ENCODE assay signal across 17 cellular contexts in genomic region chr6:30654798-30655742, GRCh38. TPM values are rescaled to one million over a fixed set of nuclear protein-coding genes. Genes with fewer than 3 reads are reported as not detected.
DNase-seq lines count a peak whose midpoint lies in the region; ATAC-seq, FAIRE-seq and TF ChIP-seq lines count a peak whose summit lies in the region.
"Had no signal": no experiment of that assay in that cellular context is flagged by ENCODE, and none has a peak within 500 bp of the region (broad histone marks: within the 10 kb centered on the region; RNA-seq: fewer than 3 reads in every experiment).

No MANE protein-coding gene starts in this region.

- H3K9me3 Mint-ChIP-seq in CD14-positive monocyte: no peaks in the 10 kb centered on the region
- no peaks in the 10 kb centered on the region for H3K9me3 Mint-ChIP-seq in CD8-positive, alpha-beta memory T cell
- H3K9me3 Mint-ChIP-seq in memory B cell: no peaks in the 10 kb centered on the region
- no peaks in the 10 kb centered on the region for H3K9me3 Mint-ChIP-seq in H9

- H2AK5ac ChIP-seq in H9 (ENCODE audit: insufficient read length, low read length): no peak overlapping the region

- H3K79me1 ChIP-seq in H9 (ENCODE audit: insufficient read depth, low read depth, low read length, poor library complexity, severe bottlenecking): no peaks in the 10 kb centered on the region

- H3K4me1 Mint-ChIP-seq in CD14-positive monocyte: peaks cover 17% of the 10 kb centered on the region
- H3K4me1 Mint-ChIP-seq in CD8-positive, alpha-beta memory T cell: peaks cover 0 to 3% (median 2%) of the 10 kb centered on the region in 3 donors
- H3K4me1 Mint-ChIP-seq in memory B cell: peaks cover 5% of the 10 kb centered on the region
- no peaks in the 10 kb centered on the region for H3K4me1 Mint-ChIP-seq in H9

- no peak overlapping the region for H2AFZ ChIP-seq in K562 (ENCODE audit: low read depth, low read length)
- H2AFZ ChIP-seq in H9 (ENCODE audit: low read length): no peak overlapping the region

- whole genome bisulfite sequencing in K562 (ENCODE audit: insufficient coverage, low coverage, missing lambda C conversion rate): 90% methylated on average over 19 of the region's 19 CpGs
- no CpG with 5 or more reads among the region's 19 CpGs for WGBS in H9 (ENCODE audit: extremely low coverage, insufficient read length, low lambda C conversion rate)

- H4K5ac ChIP-seq in H9 (ENCODE audit: insufficient read length, low read depth, low read length): no peak overlapping the region

- H4K20me1 ChIP-seq in K562 (replicated peaks; ENCODE audit: control insufficient read depth, insufficient read depth, low read length): no peaks in the 10 kb centered on the region
- no peaks in the 10 kb centered on the region for H4K20me1 ChIP-seq in H9 (ENCODE audit: control insufficient read depth, insufficient read depth, insufficient read length)

- FAIRE-seq in K562 (lab: Jason Lieb, UNC): no peak
- FAIRE-seq: H54 had no signal

- no peak overlapping the region for H3K56ac ChIP-seq in H9 (ENCODE audit: insufficient read length, low read depth, low read length)

- H3K4me1 ChIP-seq in CD8-positive, alpha-beta memory T cell (ENCODE audit: insufficient read depth, low read length): no peaks in the 10 kb centered on the region
- no peaks in the 10 kb centered on the region; a peak in 1 of 5 replicates for H3K4me1 ChIP-seq in K562 (replicated peaks in 1 of 2; ENCODE audit: control insufficient read depth in 2 of 2, insufficient read depth in 2 of 2, low read length in 2 of 2)
- no peaks in the 10 kb centered on the region for H3K4me1 ChIP-seq in H9 (ENCODE audit: insufficient read depth, low read length)
- H3K4me1 ChIP-seq: SJSA1 had no signal

- H3K4me2 ChIP-seq in K562 (ENCODE audit: insufficient read depth, low read length) (no peak overlapping the region), H9 (ENCODE audit: insufficient read depth, insufficient read length, low read length) (no peak overlapping the region)
- H3K4me2 ChIP-seq: BLaER1 treated with 17β-estradiol and CSF1 and Interleukin-3, amounts not matched to agents 10 nM and 100 nM had no signal

- no peak for TF ChIP-seq POLR2A in K562 (conservative IDR thresholded peaks at IDR 0.05)

- H2BK15ac ChIP-seq in H9 (ENCODE audit: low read depth, low read length): no peak overlapping the region

- no peak overlapping the region for H2BK5ac ChIP-seq in H9 (ENCODE audit: insufficient read length, low read length)

- H3K9me1 ChIP-seq in K562 (ENCODE audit: control insufficient read depth, insufficient read depth, low read length): no peaks in the 10 kb centered on the region

- no peak for TF ChIP-seq CTCF in CD14-positive monocyte (IDR thresholded peaks at IDR 0.05)
- TF ChIP-seq CTCF in K562 (IDR thresholded peaks at IDR 0.05 in 2 of 3, conservative IDR thresholded peaks at IDR 0.05 in 1 of 3; ENCODE audit: insufficient read depth in 2 of 3, low read depth in 1 of 3, low read length in 3 of 3): no peak
- TF ChIP-seq CTCF in H9 (conservative IDR thresholded peaks at IDR 0.05): no peak

- no peak overlapping the region for H4K91ac ChIP-seq in H9 (ENCODE audit: insufficient read length, low read depth, low read length)

- H3K36me3 Mint-ChIP-seq in CD14-positive monocyte (peaks cover 78 to 91% of the 10 kb centered on the region in 2 donors), memory B cell (peaks cover 39% of the 10 kb centered on the region), H9 (ENCODE audit: insufficient read depth in 1 of 3, low read depth in 3 of 3) (peaks cover 32 to 88% (median 72%) of the 10 kb centered on the region in 3 experiments; a peak in 6 of 7 replicates)
- H3K36me3 Mint-ChIP-seq in CD8-positive, alpha-beta memory T cell: peaks cover 8 to 90% (median 35%) of the 10 kb centered on the region in 3 donors

- no peak overlapping the region for H3K4me3 ChIP-seq in CD8-positive, alpha-beta memory T cell (ENCODE audit: low read length)
- H3K4me3 ChIP-seq in K562: no peak overlapping the region
- H3K4me3 ChIP-seq: BLaER1 treated with 17β-estradiol and CSF1 and Interleukin-3, amounts not matched to agents 10 nM and 100 nM; SJSA1 had no signal

- H3K4me3 Mint-ChIP-seq in CD14-positive monocyte (no peak overlapping the region), memory B cell (no peak overlapping the region), H9 (no peak overlapping the region; a peak in 1 of 5 replicates)
- peak overlapping the region in 1 of 7 donors; percentile 34 for H3K4me3 Mint-ChIP-seq in CD8-positive, alpha-beta memory T cell

- H3K36me3 ChIP-seq in CD8-positive, alpha-beta memory T cell (ENCODE audit: insufficient read depth, low read length): peaks cover 57% of the 10 kb centered on the region
- H3K36me3 ChIP-seq in K562 (ENCODE audit: control insufficient read depth, insufficient read depth, low read length): peaks cover 92% of the 10 kb centered on the region

- H3K9me3 ChIP-seq in CD8-positive, alpha-beta memory T cell (ENCODE audit: low read length): no peaks in the 10 kb centered on the region
- H3K9me3 ChIP-seq in K562 (replicated peaks; ENCODE audit: control insufficient read depth, insufficient read depth, low read depth, low read length): no peaks in the 10 kb centered on the region
- H3K9me3 ChIP-seq in H9 (ENCODE audit: control insufficient read depth, low read depth, low read length): no peaks in the 10 kb centered on the region
- H3K9me3 ChIP-seq: BLaER1 treated with 17β-estradiol and CSF1 and Interleukin-3, amounts not matched to agents 10 nM and 100 nM; SJSA1 had no signal

- BruUV-seq in K562 (replicated peaks; lab: Mats Ljungman, UMichigan): no TSS peak

- H2BK120ac ChIP-seq in H9 (ENCODE audit: low read depth, low read length, poor library complexity, severe bottlenecking): no peak overlapping the region

- H3K14ac ChIP-seq in H9 (ENCODE audit: insufficient read depth, low read length): no peak overlapping the region

- no peak for TF ChIP-seq RAD21 in K562 (CRISPR knock-in tag; conservative IDR thresholded peaks at IDR 0.05 in 1 of 2, IDR thresholded peaks at IDR 0.05 in 1 of 2)

- H2BK12ac ChIP-seq in H9 (ENCODE audit: insufficient read length, low read depth, low read length): no peak overlapping the region

- no peak overlapping the region for H3K18ac ChIP-seq in H9 (ENCODE audit: insufficient read length, low read depth, low read length)

- no peak overlapping the region for H3T11ph ChIP-seq in H9 (ENCODE audit: low read length)

- intact Hi-C loops in CD14-positive monocyte (cut with micrococcal nuclease): no loop called here
- intact Hi-C loops in K562 (cut with micrococcal nuclease): no loop called here

- no peak overlapping the region for H3K4ac ChIP-seq in H9 (ENCODE audit: low read depth, low read length)

- peak overlapping the region in 4 of 7 donors; percentile 6 to 58 (median 24) for H3K27ac Mint-ChIP-seq in CD14-positive monocyte
- H3K27ac Mint-ChIP-seq in CD8-positive, alpha-beta memory T cell: peak overlapping the region in 5 of 8 donors; percentile 14 to 88 (median 51)
- peak overlapping the region; percentile 35 for H3K27ac Mint-ChIP-seq in memory B cell
- H3K27ac Mint-ChIP-seq in H9: no peak overlapping the region; a peak in 1 of 7 replicates

- no peak for ATAC-seq in K562
- no peak for ATAC-seq in memory B cell (ENCODE audit: low read depth)

- CTCF ChIA-PET in CD8-positive, alpha-beta memory T cell (lab: Charles Lee): interaction anchor here (1.3 kb wide), 1 partner anchor 24 kb away, joined by 3 read pairs; no protein-coding TSS in a partner anchor
- CTCF ChIA-PET in K562 (lab: Yijun Ruan, JAX; ENCODE audit: low intra/inter-chr PET ratio): no interaction called here

- no peak overlapping the region for H3K27ac ChIP-seq in CD8-positive, alpha-beta memory T cell (ENCODE audit: low read depth, low read length)
- H3K27ac ChIP-seq in K562 (ENCODE audit: extremely low read depth, low read depth, low read length): no peak overlapping the region
- no peak overlapping the region for H3K27ac ChIP-seq in H9 (ENCODE audit: insufficient read length, low read depth, low read length)
- H3K27ac ChIP-seq: BLaER1 treated with 17β-estradiol and CSF1 and Interleukin-3, amounts not matched to agents 10 nM and 100 nM; SJSA1 had no signal

- POLR2A ChIA-PET in CD8-positive, alpha-beta memory T cell (lab: Charles Lee): no interaction called here
- POLR2A ChIA-PET in K562 (lab: Yijun Ruan, JAX): interaction anchor here (1.0 to 2.6 kb wide), 4 partner anchors 12 to 62 kb away, joined by 3 to 9 read pairs (median 4); partner anchors contain the start of genes MDC1 and NRM

- in situ Hi-C loops in K562 (cut with MboI): no loop called here

- H2BK20ac ChIP-seq in H9 (ENCODE audit: low read depth, low read length, poor library complexity, severe bottlenecking): no peak overlapping the region

- H3K9ac ChIP-seq in K562 (ENCODE audit: insufficient read depth in 1 of 2, low read depth in 2 of 2, low read length in 2 of 2) (no peak overlapping the region), H9 (ENCODE audit: extremely low read depth, insufficient read length, low read length) (no peak overlapping the region)

- no peaks in the 10 kb centered on the region for H3K23me2 ChIP-seq in H9 (ENCODE audit: insufficient read length, low read depth, low read length, poor library complexity, severe bottlenecking)

- H3K23ac ChIP-seq in H9 (ENCODE audit: insufficient read length, low read depth, low read length): no peak overlapping the region

- H3K27me3 Mint-ChIP-seq in CD14-positive monocyte (ENCODE audit: low read depth in 3 of 3): peaks cover 0 to 1% (median 0%) of the 10 kb centered on the region in 3 donors
- no peaks in the 10 kb centered on the region for H3K27me3 Mint-ChIP-seq in CD8-positive, alpha-beta memory T cell
- no peaks in the 10 kb centered on the region for H3K27me3 Mint-ChIP-seq in memory B cell
- no peaks in the 10 kb centered on the region for H3K27me3 Mint-ChIP-seq in H9 (ENCODE audit: low read depth)

- DNase-seq in CD14-positive monocyte (ENCODE audit: low spot score): no peak
- DNase-seq in CD8-positive, alpha-beta memory T cell: no peak
- no peak for DNase-seq in K562 (ENCODE audit: extremely low read depth in 1 of 4, low spot score in 3 of 4)
- DNase-seq in memory B cell (ENCODE audit: low spot score in 2 of 2): no peak
- DNase-seq in H9: no peak
- DNase-seq in NCI-H2227 (lab: John Stamatoyannopoulos, UW; ENCODE audit: unreplicated experiment): no peak
- DNase-seq in NCI-H774 (lab: John Stamatoyannopoulos, UW): no peak
- DNase-seq: DMS53, Kasumi-1, MV-4-11, NCI-H1417 treated with DMSO at 0.1 percent for 48 hours, NCI-H2029 treated with DMSO at 0.1 percent for 48 hours, NCI-H524 treated with DMSO at 0.1 percent for 48 hours, RPMI8226 had no signal

- H3K27me3 ChIP-seq in CD8-positive, alpha-beta memory T cell (ENCODE audit: insufficient read depth, low read length, poor library complexity, severe bottlenecking): no peaks in the 10 kb centered on the region
- H3K27me3 ChIP-seq in K562 (ENCODE audit: control insufficient read depth in 2 of 2, insufficient read depth in 2 of 2, low read length in 2 of 2): no peaks in the 10 kb centered on the region
- H3K27me3 ChIP-seq in H9 (ENCODE audit: insufficient read depth, low read length): no peaks in the 10 kb centered on the region
- H3K27me3 ChIP-seq: BLaER1 treated with 17β-estradiol and CSF1 and Interleukin-3, amounts not matched to agents 10 nM and 100 nM; SJSA1 had no signal

- H3K79me2 ChIP-seq in K562 (ENCODE audit: control insufficient read depth, insufficient read depth, low read length) (no peaks in the 10 kb centered on the region), H9 (ENCODE audit: insufficient read depth, low read length) (no peaks in the 10 kb centered on the region)

- TF ChIP-seq EP300 in K562 (IDR thresholded peaks at IDR 0.05; ENCODE audit: low read length): no peak

- H4K8ac ChIP-seq in H9 (replicated peaks; ENCODE audit: insufficient read length, low read depth, low read length): no peak overlapping the region

RNA-seq across cellular contexts. Expression of gene C6orf136, which starts 8.1 kb away (rescaled TPM):
- polyA plus RNA-seq in CD14-positive monocyte (1 to 10 TPM; 2.0 to 2.7 TPM), K562 (2011; rRNA removed) (16.2 and 35.4 TPM in 2 replicates), K562 (2014; fragmentation: Illumina TruSeq; extraction: Trizol) (50.3 and 54.6 TPM in 2 replicates), K562 (2014; fragmentation: Nextera tagmentation; extraction: Ambion mirVana) (10 to 100 TPM; 18.4 to 18.5 TPM), K562 (2014; rRNA removed) (34.7 and 43.6 TPM in 2 replicates)
- total RNA-seq in CD8-positive, alpha-beta memory T cell: 10 to 100 TPM; 35.9 to 42.2 TPM
- polyA plus RNA-seq in CD8-positive, alpha-beta memory T cell: 11.8 TPM
- total RNA-seq in K562 (2011; cell fraction: chromatin; rRNA removed; ENCODE audit: low replicate concordance): 52.8 and 100 TPM in 2 replicates
- 71.3 and 77.0 TPM in 2 replicates for total RNA-seq in K562 (2011; cell fraction: nucleolus; rRNA removed)
- total RNA-seq in K562 (2011; cell fraction: nucleoplasm; rRNA removed): 61.3 and 61.8 TPM in 2 replicates
- total RNA-seq in K562 (2014; rRNA removed) (16.9 and 26.8 TPM in 2 replicates), K562 (2014; rRNA removed; fragmentation: Illumina TruSeq; extraction: Trizol) (14.1 and 14.5 TPM in 2 replicates), K562 (2015; rRNA removed; fragmentation: Illumina TruSeq; extraction: Trizol) (15.6 and 19.0 TPM in 2 replicates), K562 (2021) (55.0 and 63.1 TPM in 2 replicates), H9 (2021) (22.2 and 23.9 TPM in 2 replicates)
- 35.9 and 43.4 TPM in 2 replicates for polyA plus RNA-seq in K562 (2011; cell fraction: cytosol; rRNA removed)
- polyA plus RNA-seq in K562 (2011; cell fraction: nucleus; rRNA removed): 124 and 164 TPM in 2 replicates
- polyA plus RNA-seq in K562 (2012): 46.4 and 46.8 TPM in 2 replicates
- polyA minus RNA-seq in K562 (2011; rRNA and poly(A)+ RNA removed): 15.3 and 18.6 TPM in 2 replicates
- polyA minus RNA-seq in K562 (2011; cell fraction: cytosol; rRNA and poly(A)+ RNA removed): 17.3 and 23.6 TPM in 2 replicates
- polyA minus RNA-seq in K562 (2011; cell fraction: nucleus; rRNA and poly(A)+ RNA removed): 16.6 and 27.5 TPM in 2 replicates

RNA-seq across cellular contexts. Expression of gene DHX16, which starts 17.7 kb away (rescaled TPM):
- polyA plus RNA-seq in CD14-positive monocyte: 10 to 100 TPM; 16.4 to 19.0 TPM
- 10 to 100 TPM; 47.5 to 49.1 TPM for total RNA-seq in CD8-positive, alpha-beta memory T cell
- polyA plus RNA-seq in CD8-positive, alpha-beta memory T cell: 31.0 TPM
- total RNA-seq in K562 (2011; cell fraction: chromatin; rRNA removed; ENCODE audit: low replicate concordance): 69.6 and 100 TPM in 2 replicates
- total RNA-seq in K562 (2011; cell fraction: nucleolus; rRNA removed): 41.3 and 50.9 TPM in 2 replicates
- 46.3 and 50.5 TPM in 2 replicates for total RNA-seq in K562 (2011; cell fraction: nucleoplasm; rRNA removed)
- 57.7 and 62.8 TPM in 2 replicates for total RNA-seq in K562 (2014; rRNA removed)
- 45.2 and 45.3 TPM in 2 replicates for total RNA-seq in K562 (2014; rRNA removed; fragmentation: Illumina TruSeq; extraction: Trizol)
- total RNA-seq in K562 (2015; rRNA removed; fragmentation: Illumina TruSeq; extraction: Trizol): 60.2 and 65.1 TPM in 2 replicates
- 42.7 and 47.5 TPM in 2 replicates for total RNA-seq in K562 (2021)
- polyA plus RNA-seq in K562 (2011; rRNA removed): 41.5 and 57.4 TPM in 2 replicates
- 62.7 and 65.3 TPM in 2 replicates for polyA plus RNA-seq in K562 (2011; cell fraction: cytosol; rRNA removed)
- polyA plus RNA-seq in K562 (2011; cell fraction: nucleus; rRNA removed): 100 and 114 TPM in 2 replicates
- polyA plus RNA-seq in K562 (2012): 48.1 and 50.2 TPM in 2 replicates
- polyA plus RNA-seq in K562 (2014; fragmentation: Illumina TruSeq; extraction: Trizol): 65.1 and 66.1 TPM in 2 replicates
- polyA plus RNA-seq in K562 (2014; fragmentation: Nextera tagmentation; extraction: Ambion mirVana): 10 to 100 TPM; 14.6 to 15.3 TPM
- 47.9 and 57.3 TPM in 2 replicates for polyA plus RNA-seq in K562 (2014; rRNA removed)
- polyA minus RNA-seq in K562 (2011; rRNA and poly(A)+ RNA removed): 49.1 and 53.6 TPM in 2 replicates
- 26.4 and 32.0 TPM in 2 replicates for polyA minus RNA-seq in K562 (2011; cell fraction: cytosol; rRNA and poly(A)+ RNA removed)
- polyA minus RNA-seq in K562 (2011; cell fraction: nucleus; rRNA and poly(A)+ RNA removed): 14.5 and 24.5 TPM in 2 replicates
- 34.5 and 34.8 TPM in 2 replicates for total RNA-seq in H9 (2021)

RNA-seq across cellular contexts. Expression of gene ATAT1, which starts 28.4 kb away (rescaled TPM):
- polyA plus RNA-seq in CD14-positive monocyte: under 1 TPM; 0.51 to 0.68 TPM
- total RNA-seq in CD8-positive, alpha-beta memory T cell: 10 to 100 TPM; 10.5 to 10.7 TPM
- polyA plus RNA-seq in CD8-positive, alpha-beta memory T cell: 1.5 TPM
- total RNA-seq in K562 (2011; cell fraction: chromatin; rRNA removed; ENCODE audit: low replicate concordance): 24.6 and 28.0 TPM in 2 replicates
- total RNA-seq in K562 (2011; cell fraction: nucleolus; rRNA removed): 10.2 and 12.0 TPM in 2 replicates
- total RNA-seq in K562 (2011; cell fraction: nucleoplasm; rRNA removed): 21.6 and 43.5 TPM in 2 replicates
- 1.00 and 2.9 TPM in 2 replicates for total RNA-seq in K562 (2014; rRNA removed)
- 1.5 and 1.7 TPM in 2 replicates for total RNA-seq in K562 (2014; rRNA removed; fragmentation: Illumina TruSeq; extraction: Trizol)
- 1.6 and 1.7 TPM in 2 replicates for total RNA-seq in K562 (2015; rRNA removed; fragmentation: Illumina TruSeq; extraction: Trizol)
- 3.7 and 4.1 TPM in 2 replicates for total RNA-seq in K562 (2021)
- 4.2 and 7.4 TPM in 2 replicates for polyA plus RNA-seq in K562 (2011; rRNA removed)
- 4.0 and 6.1 TPM in 2 replicates for polyA plus RNA-seq in K562 (2011; cell fraction: cytosol; rRNA removed)
- polyA plus RNA-seq in K562 (2011; cell fraction: nucleus; rRNA removed): 38.2 and 41.0 TPM in 2 replicates
- 4.5 and 6.2 TPM in 2 replicates for polyA plus RNA-seq in K562 (2012)
- 4.3 and 5.8 TPM in 2 replicates for polyA plus RNA-seq in K562 (2014; fragmentation: Illumina TruSeq; extraction: Trizol)
- under 1 TPM; 0.65 to 0.71 TPM for polyA plus RNA-seq in K562 (2014; fragmentation: Nextera tagmentation; extraction: Ambion mirVana)
- 4.9 and 5.1 TPM in 2 replicates for polyA plus RNA-seq in K562 (2014; rRNA removed)
- polyA minus RNA-seq in K562 (2011; rRNA and poly(A)+ RNA removed): 3.3 and 3.9 TPM in 2 replicates
- 1.5 and 2.3 TPM in 2 replicates for polyA minus RNA-seq in K562 (2011; cell fraction: cytosol; rRNA and poly(A)+ RNA removed)
- polyA minus RNA-seq in K562 (2011; cell fraction: nucleus; rRNA and poly(A)+ RNA removed): 4.8 and 7.0 TPM in 2 replicates
- total RNA-seq in H9 (2021): 19.6 and 20.1 TPM in 2 replicates

RNA-seq across cellular contexts. Expression of gene PPP1R18, which starts 31.4 kb away (rescaled TPM):
- 10 to 100 TPM; 58.5 to 78.9 TPM for polyA plus RNA-seq in CD14-positive monocyte
- 100 to 1,000 TPM; 149 to 153 TPM for total RNA-seq in CD8-positive, alpha-beta memory T cell
- polyA plus RNA-seq in CD8-positive, alpha-beta memory T cell: 166 TPM
- 17.9 and 43.7 TPM in 2 replicates for total RNA-seq in K562 (2011; cell fraction: chromatin; rRNA removed; ENCODE audit: low replicate concordance)
- 30.3 and 35.5 TPM in 2 replicates for total RNA-seq in K562 (2011; cell fraction: nucleolus; rRNA removed)
- total RNA-seq in K562 (2011; cell fraction: nucleoplasm; rRNA removed): 35.6 and 50.9 TPM in 2 replicates
- 29.1 and 46.5 TPM in 2 replicates for total RNA-seq in K562 (2014; rRNA removed)
- 36.3 and 37.5 TPM in 2 replicates for total RNA-seq in K562 (2014; rRNA removed; fragmentation: Illumina TruSeq; extraction: Trizol)
- total RNA-seq in K562 (2015; rRNA removed; fragmentation: Illumina TruSeq; extraction: Trizol): 42.6 and 45.3 TPM in 2 replicates
- total RNA-seq in K562 (2021): 65.1 and 69.5 TPM in 2 replicates
- 80.5 and 118 TPM in 2 replicates for polyA plus RNA-seq in K562 (2011; rRNA removed)
- 136 and 150 TPM in 2 replicates for polyA plus RNA-seq in K562 (2011; cell fraction: cytosol; rRNA removed)
- polyA plus RNA-seq in K562 (2011; cell fraction: nucleus; rRNA removed): 69.7 and 114 TPM in 2 replicates
- polyA plus RNA-seq in K562 (2012): 53.8 and 162 TPM in 2 replicates
- polyA plus RNA-seq in K562 (2014; fragmentation: Illumina TruSeq; extraction: Trizol): 96.8 and 99.2 TPM in 2 replicates
- 10 to 100 TPM; 12.0 to 12.6 TPM for polyA plus RNA-seq in K562 (2014; fragmentation: Nextera tagmentation; extraction: Ambion mirVana)
- polyA plus RNA-seq in K562 (2014; rRNA removed): 60.2 and 69.0 TPM in 2 replicates
- polyA minus RNA-seq in K562 (2011; rRNA and poly(A)+ RNA removed): 44.7 TPM in 2 replicates
- 38.3 and 45.2 TPM in 2 replicates for polyA minus RNA-seq in K562 (2011; cell fraction: cytosol; rRNA and poly(A)+ RNA removed)
- 12.0 and 26.3 TPM in 2 replicates for polyA minus RNA-seq in K562 (2011; cell fraction: nucleus; rRNA and poly(A)+ RNA removed)
- 26.4 and 28.0 TPM in 2 replicates for total RNA-seq in H9 (2021)

RNA-seq across cellular contexts. Expression of gene NRM, which starts 35.7 kb away (rescaled TPM):
- polyA plus RNA-seq in CD14-positive monocyte (10 to 100 TPM; 25.9 to 35.0 TPM), K562 (2011; rRNA removed) (12.6 and 22.9 TPM in 2 replicates), K562 (2014; fragmentation: Illumina TruSeq; extraction: Trizol) (57.9 and 58.2 TPM in 2 replicates), K562 (2014; fragmentation: Nextera tagmentation; extraction: Ambion mirVana) (10 to 100 TPM; 16.1 to 18.6 TPM), K562 (2014; rRNA removed) (19.4 and 22.5 TPM in 2 replicates)
- 10 to 100 TPM; 28.1 to 29.2 TPM for total RNA-seq in CD8-positive, alpha-beta memory T cell
- polyA plus RNA-seq in CD8-positive, alpha-beta memory T cell: 11.7 TPM
- 17.1 and 42.3 TPM in 2 replicates for total RNA-seq in K562 (2011; cell fraction: chromatin; rRNA removed; ENCODE audit: low replicate concordance)
- total RNA-seq in K562 (2011; cell fraction: nucleolus; rRNA removed): 41.3 and 48.0 TPM in 2 replicates
- 51.0 and 61.6 TPM in 2 replicates for total RNA-seq in K562 (2011; cell fraction: nucleoplasm; rRNA removed)
- total RNA-seq in K562 (2014; rRNA removed) (9.7 and 12.4 TPM in 2 replicates), K562 (2014; rRNA removed; fragmentation: Illumina TruSeq; extraction: Trizol) (10.6 and 14.4 TPM in 2 replicates), K562 (2015; rRNA removed; fragmentation: Illumina TruSeq; extraction: Trizol) (17.4 and 18.1 TPM in 2 replicates), K562 (2021) (32.9 and 35.7 TPM in 2 replicates), H9 (2021) (34.9 and 36.5 TPM in 2 replicates)
- polyA plus RNA-seq in K562 (2011; cell fraction: cytosol; rRNA removed): 26.4 and 41.5 TPM in 2 replicates
- polyA plus RNA-seq in K562 (2011; cell fraction: nucleus; rRNA removed): 28.3 and 48.5 TPM in 2 replicates
- polyA plus RNA-seq in K562 (2012): 45.0 and 59.0 TPM in 2 replicates
- 14.4 and 15.0 TPM in 2 replicates for polyA minus RNA-seq in K562 (2011; rRNA and poly(A)+ RNA removed)
- polyA minus RNA-seq in K562 (2011; cell fraction: cytosol; rRNA and poly(A)+ RNA removed): 19.7 and 29.2 TPM in 2 replicates
- 12.0 and 14.7 TPM in 2 replicates for polyA minus RNA-seq in K562 (2011; cell fraction: nucleus; rRNA and poly(A)+ RNA removed)

Comparison
In these comparisons a context has a peak if more than half of its experiments do, and no peak if none do; other contexts are left out.
1. H3K27ac Mint-ChIP-seq: peak in CD14-positive monocyte (4 of 7), CD8-positive, alpha-beta memory T cell (5 of 8) and memory B cell (single experiment); none in H9 (0 of 3).